In genomic region chr22:50016308-50016987, GRCh38 we compare ENCODE assay signal across 1 cellular context.
TF ChIP-seq lines count a peak whose summit lies in the region.

No MANE protein-coding gene starts in this region.

TF ChIP-seq in HepG2, 621 proteins besides CTCF, POLR2A, EP300 and RAD21:
- TF ChIP-seq ZNF549 (CRISPR knock-in tag; IDR thresholded peaks at IDR 0.05) (no peak), MNT (IDR thresholded peaks at IDR 0.05) (peak; percentile 87)
